Comparison of ENCODE assay signal across 24 cellular contexts in the genomic region with DNA sequence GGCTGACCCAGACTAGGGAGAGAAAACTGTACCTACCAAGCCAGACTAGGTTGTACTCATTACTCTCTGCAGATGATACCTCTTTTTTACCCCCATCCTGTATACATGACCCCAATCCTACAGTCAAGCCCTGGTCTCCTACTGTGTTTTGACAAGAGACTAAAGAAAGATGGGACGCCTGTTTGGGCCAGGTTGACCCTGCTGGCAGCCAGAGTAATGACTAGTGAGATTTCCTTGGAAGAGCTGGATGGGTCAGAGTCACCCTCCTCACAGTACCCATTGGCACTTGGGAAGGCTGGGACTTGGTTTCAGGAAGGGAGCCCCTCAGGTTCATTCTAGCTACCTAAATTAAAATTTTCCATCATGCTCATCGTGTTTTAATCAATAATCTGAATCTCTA.
"Had no signal": no experiment of that assay in that cellular context is flagged by ENCODE, and none has a peak within 500 bp of the region (broad histone marks: within the 10 kb centered on the region; RNA-seq: fewer than 3 reads in every experiment).

No MANE protein-coding gene starts in this region.

- H3K27ac ChIP-seq: body of pancreas, colonic mucosa, left lung had no signal

- H3K4me1 ChIP-seq: body of pancreas, colonic mucosa, uterus had no signal

- ATAC-seq: activated CD4-positive, alpha-beta T cell treated with anti-CD3 and anti-CD28 coated beads for 36 hours; activated T-cell treated with anti-CD3 and anti-CD28 coated beads, Interleukin-2, amount 50 U/mL, for 72 hours; stimulated activated memory B cell treated with anti-CD40 and anti-IgM and Interleukin-4, amounts not matched to agents 10 μg/mL and 1 μg/mL and 100 μg/mL, for 72 hours; stimulated activated naive CD8-positive, alpha-beta T cell treated with anti-CD3 and anti-CD28 coated beads, Interleukin-15, amount 100 ng/mL, for 72 hours had no signal

- H3K9me3 ChIP-seq: body of pancreas, colonic mucosa, gastroesophageal sphincter, left lung, sigmoid colon, uterus had no signal

- H3K27me3 ChIP-seq: body of pancreas, colonic mucosa, gastroesophageal sphincter, left lung, sigmoid colon, uterus had no signal

- H3K4me3 ChIP-seq: body of pancreas, colonic mucosa, left lung, sigmoid colon, uterus had no signal

- DNase-seq: activated CD4-positive, alpha-beta T cell treated with anti-CD3 and anti-CD28 coated beads for 36 hours; activated CD4-positive, alpha-beta T cell treated with anti-CD3 and anti-CD28 coated beads, Interleukin-2, amount 50 U/mL, for 4 hours; activated CD4-positive, CD25-positive, alpha-beta regulatory T cell; activated effector memory CD4-positive, alpha-beta T cell treated with Interleukin-2 at 50 U/mL for 16 hours; activated naive CD4-positive, alpha-beta T cell treated with Interleukin-2 at 50 U/mL for 16 hours; activated T-cell treated with anti-CD3 and anti-CD28 coated beads for 4 hours; activated T-cell treated with anti-CD3 and anti-CD28 coated beads, Interleukin-2, amount 50 U/mL, for 72 hours; anterior cingulate cortex; body of pancreas; cerebellar nuclear complex; colonic mucosa; effector CD8-positive, alpha-beta T cell; head of caudate nucleus; left lung; sigmoid colon; small intestine; stimulated activated CD4-positive, alpha-beta T cell treated with anti-CD3 and anti-CD28 coated beads, Interleukin-4, amount 100 ng/mL, for 4 hours; stimulated activated CD8-positive, alpha-beta memory T cell treated with anti-CD3 and anti-CD28 coated beads, Interleukin-4, amount 100 ng/mL, for 48 hours; stimulated activated naive CD8-positive, alpha-beta T cell treated with anti-CD3 and anti-CD28 coated beads, Interleukin-15, amount 100 ng/mL, for 72 hours; substantia nigra; T-helper 2 cell; uterus had no signal

- H3K36me3 ChIP-seq: colonic mucosa, gastroesophageal sphincter, left lung, sigmoid colon, uterus had no signal
